8 cellular contexts compared by ENCODE assay signal in the genomic region with DNA sequence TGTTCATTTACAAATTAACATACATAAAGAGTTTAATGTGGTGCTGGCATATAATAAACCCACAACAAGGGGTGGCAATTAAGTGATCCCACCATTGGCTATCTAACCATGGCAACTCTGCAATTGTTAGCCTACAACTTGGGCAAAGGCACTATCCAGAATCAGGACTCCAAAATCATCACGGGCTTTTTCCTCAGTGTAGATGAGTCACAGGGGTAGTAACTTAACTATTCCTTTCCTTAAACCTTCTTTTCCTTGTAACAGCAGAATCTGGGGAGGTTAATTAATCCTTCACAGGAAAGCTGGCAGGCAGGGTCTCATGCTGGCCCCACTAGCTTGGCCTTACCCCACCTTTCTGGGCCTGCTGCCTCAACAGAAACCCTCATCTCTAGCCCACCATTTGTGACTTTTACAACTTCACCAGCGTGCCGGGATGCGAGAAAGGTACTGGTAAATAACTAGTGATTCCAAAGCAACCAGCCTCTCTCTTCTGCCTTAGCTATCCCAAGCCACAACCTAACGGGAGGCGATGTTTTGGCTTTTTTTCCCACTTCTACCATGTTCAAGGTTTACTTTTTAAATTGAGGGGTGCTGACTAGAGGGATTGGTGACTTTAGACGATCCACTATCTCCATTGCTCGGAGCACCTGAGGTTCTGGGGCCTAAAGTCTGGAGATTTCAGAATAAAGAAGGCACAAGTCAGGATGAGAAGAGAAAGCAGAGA. TPM values are rescaled to one million over a fixed set of nuclear protein-coding genes. Genes with fewer than 3 reads are reported as not detected.
DNase-seq lines count a peak whose midpoint lies in the region; ATAC-seq and TF ChIP-seq lines count a peak whose summit lies in the region.

No MANE protein-coding gene starts in this region.

- peak overlapping the region; percentile 90 for H3K27ac Mint-ChIP-seq in activated CD8-positive, alpha-beta memory T cell treated with anti-CD3 and anti-CD28 coated beads, Interleukin-2, amount 10 ng/mL, durations not matched to agents 7 days and 5 days
- H3K27ac Mint-ChIP-seq in activated naive CD8-positive, alpha-beta T cell: peak overlapping the region; percentile 99

- DNase-seq in activated CD8-positive, alpha-beta memory T cell treated with anti-CD3 and anti-CD28 coated beads, Interleukin-2, amount 10 ng/mL, durations not matched to agents 7 days and 5 days: no peak
- DNase-seq in activated CD8-positive, alpha-beta memory T cell treated with anti-CD3 and anti-CD28 coated beads, Interleukin-2, amount 50 U/mL, for 4 hours: no peak
- DNase-seq in thoracic aorta (ENCODE audit: low spot score) (no peak), T-helper 9 cell (no peak), D341Med (ENCODE audit: low spot score) (no peak)

- H3K9me3 Mint-ChIP-seq in activated CD8-positive, alpha-beta memory T cell treated with anti-CD3 and anti-CD28 coated beads, Interleukin-2, amount 10 ng/mL, durations not matched to agents 7 days and 5 days (ENCODE audit: low read depth): no peaks in the 10 kb centered on the region
- H3K9me3 Mint-ChIP-seq in activated naive CD8-positive, alpha-beta T cell (ENCODE audit: low read depth): no peaks in the 10 kb centered on the region

- H3K4me1 ChIP-seq in thoracic aorta (ENCODE audit: control insufficient read depth in 1 of 2, low read depth in 2 of 2): peaks cover 10 to 52% of the 10 kb centered on the region in 2 donors

- H3K27me3 Mint-ChIP-seq in activated CD8-positive, alpha-beta memory T cell treated with anti-CD3 and anti-CD28 coated beads, Interleukin-2, amount 10 ng/mL, durations not matched to agents 7 days and 5 days: peaks cover 29% of the 10 kb centered on the region
- H3K27me3 Mint-ChIP-seq in activated naive CD8-positive, alpha-beta T cell: peaks cover 14% of the 10 kb centered on the region

- H3K4me3 ChIP-seq in thoracic aorta: peak overlapping the region; percentile 84

- CTCF ChIA-PET in activated CD8-positive, alpha-beta memory T cell treated with anti-CD3 and anti-CD28 coated beads, Interleukin-2, amount 10 ng/mL, durations not matched to agents 7 days and 5 days (lab: Charles Lee): interaction anchor here (0.6 to 7.2 kb wide), 36 partner anchors 10 to 354 kb away, joined by 3 to 77 read pairs (median 4); a partner anchor contains a TSS

- peak overlapping the region; percentile 97 for H3K27ac ChIP-seq in layer of hippocampus (ENCODE audit: low read depth, low read length)
- peak overlapping the region; percentile 77 to 94 for H3K27ac ChIP-seq in thoracic aorta

- H3K36me3 Mint-ChIP-seq in activated CD8-positive, alpha-beta memory T cell treated with anti-CD3 and anti-CD28 coated beads, Interleukin-2, amount 10 ng/mL, durations not matched to agents 7 days and 5 days: peaks cover 27% of the 10 kb centered on the region
- H3K36me3 Mint-ChIP-seq in activated naive CD8-positive, alpha-beta T cell: peaks cover 3% of the 10 kb centered on the region

- H3K4me3 Mint-ChIP-seq in activated CD8-positive, alpha-beta memory T cell treated with anti-CD3 and anti-CD28 coated beads, Interleukin-2, amount 10 ng/mL, durations not matched to agents 7 days and 5 days: peak overlapping the region; percentile 87
- peak overlapping the region; percentile 97 for H3K4me3 Mint-ChIP-seq in activated naive CD8-positive, alpha-beta T cell

- H3K27me3 ChIP-seq in layer of hippocampus (ENCODE audit: control insufficient read depth, insufficient read depth, low read length) (no peaks in the 10 kb centered on the region), thoracic aorta (replicated peaks; ENCODE audit: insufficient read depth) (no peaks in the 10 kb centered on the region)

- H3K36me3 ChIP-seq in thoracic aorta: peaks cover 21% of the 10 kb centered on the region

- H3K4me1 Mint-ChIP-seq in activated CD8-positive, alpha-beta memory T cell treated with anti-CD3 and anti-CD28 coated beads, Interleukin-2, amount 10 ng/mL, durations not matched to agents 7 days and 5 days: peaks cover 40% of the 10 kb centered on the region
- H3K4me1 Mint-ChIP-seq in activated naive CD8-positive, alpha-beta T cell (ENCODE audit: low read depth): peaks cover 38% of the 10 kb centered on the region

- no peak for TF ChIP-seq CTCF in thoracic aorta (IDR thresholded peaks at IDR 0.05)

- no peaks in the 10 kb centered on the region for H3K9me3 ChIP-seq in thoracic aorta

- no peak for ATAC-seq in activated CD8-positive, alpha-beta memory T cell treated with anti-CD3 and anti-CD28 coated beads, Interleukin-2, amount 10 ng/mL, durations not matched to agents 7 days and 5 days
- no peak for ATAC-seq in thoracic aorta (ENCODE audit: insufficient number of reproducible peaks, low FRiP score, low read depth)
- no peak for ATAC-seq in HG03457 (IDR thresholded peaks at IDR 0.05; ENCODE audit: unreplicated experiment)

RNA-seq across cellular contexts. Expression of a gene that starts 0.7 kb away (rescaled TPM):
- 100 to 1,000 TPM; 253 to 333 TPM for total RNA-seq in activated CD8-positive, alpha-beta memory T cell treated with anti-CD3 and anti-CD28 coated beads, Interleukin-2, amount 10 ng/mL, durations not matched to agents 7 days and 5 days
- total RNA-seq in thoracic aorta: 100 to 1,000 TPM; 168 to 175 TPM

RNA-seq across cellular contexts. Expression of a gene that starts 49.0 kb away (rescaled TPM):
- 10 to 100 TPM; 24.6 to 33.8 TPM for total RNA-seq in activated CD8-positive, alpha-beta memory T cell treated with anti-CD3 and anti-CD28 coated beads, Interleukin-2, amount 10 ng/mL, durations not matched to agents 7 days and 5 days
- 10 to 100 TPM; 24.4 to 82.1 TPM for total RNA-seq in thoracic aorta

RNA-seq across cellular contexts. Expression of a gene that starts 52.1 kb away (rescaled TPM):
- 10 to 100 TPM; 39.0 to 40.0 TPM for total RNA-seq in activated CD8-positive, alpha-beta memory T cell treated with anti-CD3 and anti-CD28 coated beads, Interleukin-2, amount 10 ng/mL, durations not matched to agents 7 days and 5 days
- total RNA-seq in thoracic aorta: 100 to 1,000 TPM; 272 to 336 TPM

Comparison
In these comparisons a context has a peak if more than half of its experiments do, and no peak if none do; other contexts are left out.
1. RNA of a gene that starts 52.1 kb away (total RNA-seq): 272 to 336 TPM in thoracic aorta; 39.0 to 40.0 TPM in activated CD8-positive, alpha-beta memory T cell treated with anti-CD3 and anti-CD28 coated beads, Interleukin-2, amount 10 ng/mL, durations not matched to agents 7 days and 5 days; every median in the first group is over 4 times any median in the second.